In genomic region chr20:44810391-44811149, GRCh38 we compare ENCODE assay signal across 1 cellular context.
TF ChIP-seq lines count a peak whose summit lies in the region.

TSS of gene RIMS4 (minus strand) at chr20:44810546. CDS start at chr20:44810271, 275 bp downstream.

TF ChIP-seq in HEK293, 187 proteins besides CTCF, POLR2A, EP300 and RAD21 (continued from another document):
- TF ChIP-seq, protein P1, sequence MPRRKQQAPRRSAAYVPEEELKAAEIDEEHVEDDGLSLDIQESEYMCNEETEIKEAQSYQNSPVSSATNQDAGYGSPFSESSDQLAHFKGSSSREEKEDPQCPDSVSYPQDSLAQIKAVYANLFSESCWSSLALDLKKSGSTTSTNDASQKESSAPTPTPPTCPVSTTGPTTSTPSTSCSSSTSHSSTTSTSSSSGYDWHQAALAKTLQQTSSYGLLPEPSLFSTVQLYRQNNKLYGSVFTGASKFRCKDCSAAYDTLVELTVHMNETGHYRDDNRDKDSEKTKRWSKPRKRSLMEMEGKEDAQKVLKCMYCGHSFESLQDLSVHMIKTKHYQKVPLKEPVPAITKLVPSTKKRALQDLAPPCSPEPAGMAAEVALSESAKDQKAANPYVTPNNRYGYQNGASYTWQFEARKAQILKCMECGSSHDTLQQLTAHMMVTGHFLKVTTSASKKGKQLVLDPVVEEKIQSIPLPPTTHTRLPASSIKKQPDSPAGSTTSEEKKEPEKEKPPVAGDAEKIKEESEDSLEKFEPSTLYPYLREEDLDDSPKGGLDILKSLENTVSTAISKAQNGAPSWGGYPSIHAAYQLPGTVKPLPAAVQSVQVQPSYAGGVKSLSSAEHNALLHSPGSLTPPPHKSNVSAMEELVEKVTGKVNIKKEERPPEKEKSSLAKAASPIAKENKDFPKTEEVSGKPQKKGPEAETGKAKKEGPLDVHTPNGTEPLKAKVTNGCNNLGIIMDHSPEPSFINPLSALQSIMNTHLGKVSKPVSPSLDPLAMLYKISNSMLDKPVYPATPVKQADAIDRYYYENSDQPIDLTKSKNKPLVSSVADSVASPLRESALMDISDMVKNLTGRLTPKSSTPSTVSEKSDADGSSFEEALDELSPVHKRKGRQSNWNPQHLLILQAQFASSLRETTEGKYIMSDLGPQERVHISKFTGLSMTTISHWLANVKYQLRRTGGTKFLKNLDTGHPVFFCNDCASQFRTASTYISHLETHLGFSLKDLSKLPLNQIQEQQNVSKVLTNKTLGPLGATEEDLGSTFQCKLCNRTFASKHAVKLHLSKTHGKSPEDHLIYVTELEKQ (tag by site-specific recombination; IDR thresholded peaks at IDR 0.05; ENCODE audit: borderline replicate concordance): no peak
- TF ChIP-seq ZNF530 (tag by site-specific recombination; IDR thresholded peaks at IDR 0.05; ENCODE audit: low read depth): no peak
- no peak for TF ChIP-seq ZNF529 (tag by site-specific recombination; IDR thresholded peaks at IDR 0.05; ENCODE audit: insufficient replicate concordance)
- TF ChIP-seq ZNF404 (tag by site-specific recombination; IDR thresholded peaks at IDR 0.05): no peak
- TF ChIP-seq ZNF585B (tag by site-specific recombination; IDR thresholded peaks at IDR 0.05): no peak
- no peak for TF ChIP-seq ZNF514 (tag by site-specific recombination; IDR thresholded peaks at IDR 0.05)
- no peak for TF ChIP-seq ZNF24 (tag by site-specific recombination; IDR thresholded peaks at IDR 0.05)
- no peak for TF ChIP-seq BCL11B (tag by site-specific recombination; IDR thresholded peaks at IDR 0.05; ENCODE audit: low read depth)
- no peak for TF ChIP-seq ZNF19 (tag by site-specific recombination; IDR thresholded peaks at IDR 0.05; ENCODE audit: low read depth)
- no peak for TF ChIP-seq ZNF48 (tag by site-specific recombination; IDR thresholded peaks at IDR 0.05)
- TF ChIP-seq ZNF416 (tag by site-specific recombination; IDR thresholded peaks at IDR 0.05): no peak
- no peak for TF ChIP-seq ZNF488 (tag by site-specific recombination; IDR thresholded peaks at IDR 0.05)
- no peak for TF ChIP-seq ZNF510 (tag by site-specific recombination; IDR thresholded peaks at IDR 0.05; ENCODE audit: insufficient replicate concordance)
- no peak for TF ChIP-seq ZNF677 (tag by site-specific recombination; IDR thresholded peaks at IDR 0.05)
- TF ChIP-seq BCL6B (tag by site-specific recombination; IDR thresholded peaks at IDR 0.05): no peak
- no peak for TF ChIP-seq ZNF626 (tag by site-specific recombination; IDR thresholded peaks at IDR 0.05)
- TF ChIP-seq, protein P2, sequence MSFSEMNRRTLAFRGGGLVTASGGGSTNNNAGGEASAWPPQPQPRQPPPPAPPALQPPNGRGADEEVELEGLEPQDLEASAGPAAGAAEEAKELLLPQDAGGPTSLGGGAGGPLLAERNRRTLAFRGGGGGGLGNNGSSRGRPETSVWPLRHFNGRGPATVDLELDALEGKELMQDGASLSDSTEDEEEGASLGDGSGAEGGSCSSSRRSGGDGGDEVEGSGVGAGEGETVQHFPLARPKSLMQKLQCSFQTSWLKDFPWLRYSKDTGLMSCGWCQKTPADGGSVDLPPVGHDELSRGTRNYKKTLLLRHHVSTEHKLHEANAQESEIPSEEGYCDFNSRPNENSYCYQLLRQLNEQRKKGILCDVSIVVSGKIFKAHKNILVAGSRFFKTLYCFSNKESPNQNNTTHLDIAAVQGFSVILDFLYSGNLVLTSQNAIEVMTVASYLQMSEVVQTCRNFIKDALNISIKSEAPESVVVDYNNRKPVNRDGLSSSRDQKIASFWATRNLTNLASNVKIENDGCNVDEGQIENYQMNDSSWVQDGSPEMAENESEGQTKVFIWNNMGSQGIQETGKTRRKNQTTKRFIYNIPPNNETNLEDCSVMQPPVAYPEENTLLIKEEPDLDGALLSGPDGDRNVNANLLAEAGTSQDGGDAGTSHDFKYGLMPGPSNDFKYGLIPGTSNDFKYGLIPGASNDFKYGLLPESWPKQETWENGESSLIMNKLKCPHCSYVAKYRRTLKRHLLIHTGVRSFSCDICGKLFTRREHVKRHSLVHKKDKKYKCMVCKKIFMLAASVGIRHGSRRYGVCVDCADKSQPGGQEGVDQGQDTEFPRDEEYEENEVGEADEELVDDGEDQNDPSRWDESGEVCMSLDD (tag by site-specific recombination; IDR thresholded peaks at IDR 0.05): 0 out of 2 replicates have a peak, but pooled peaks have one; percentile 25
- TF ChIP-seq ZBTB1 (tag by site-specific recombination; IDR thresholded peaks at IDR 0.05): no peak
- no peak for TF ChIP-seq ZNF223 (tag by site-specific recombination; IDR thresholded peaks at IDR 0.05)
- no peak for TF ChIP-seq HOXA7 (CRISPR knock-in tag; IDR thresholded peaks at IDR 0.05; ENCODE audit: borderline replicate concordance)
- no peak for TF ChIP-seq ZNF324 (tag by site-specific recombination; IDR thresholded peaks at IDR 0.05)
- no peak for TF ChIP-seq ZNF624 (tag by site-specific recombination; IDR thresholded peaks at IDR 0.05)
- TF ChIP-seq ZNF362 (tag by site-specific recombination; IDR thresholded peaks at IDR 0.05): no peak
- no peak for TF ChIP-seq ZFP37 (tag by site-specific recombination; IDR thresholded peaks at IDR 0.05)
- no peak for TF ChIP-seq ZSCAN23 (tag by site-specific recombination; IDR thresholded peaks at IDR 0.05)
- TF ChIP-seq ZNF169 (tag by site-specific recombination; IDR thresholded peaks at IDR 0.05): no peak
- no peak for TF ChIP-seq ZNF391 (tag by site-specific recombination; IDR thresholded peaks at IDR 0.05; ENCODE audit: borderline replicate concordance, low read depth)
- 0 out of 2 replicates have a peak, but pooled peaks have one; percentile 27 for TF ChIP-seq SP2 (tag by site-specific recombination; IDR thresholded peaks at IDR 0.05)
- TF ChIP-seq KLF9 (tag by site-specific recombination; IDR thresholded peaks at IDR 0.05; ENCODE audit: low read depth): peak; percentile 72
- TF ChIP-seq YY2 (tag by site-specific recombination; IDR thresholded peaks at IDR 0.05): no peak
- TF ChIP-seq KLF16 (tag by site-specific recombination; IDR thresholded peaks at IDR 0.05): peak; percentile 72
